ENCODE assay signal across 13 cellular contexts in the genomic region with DNA sequence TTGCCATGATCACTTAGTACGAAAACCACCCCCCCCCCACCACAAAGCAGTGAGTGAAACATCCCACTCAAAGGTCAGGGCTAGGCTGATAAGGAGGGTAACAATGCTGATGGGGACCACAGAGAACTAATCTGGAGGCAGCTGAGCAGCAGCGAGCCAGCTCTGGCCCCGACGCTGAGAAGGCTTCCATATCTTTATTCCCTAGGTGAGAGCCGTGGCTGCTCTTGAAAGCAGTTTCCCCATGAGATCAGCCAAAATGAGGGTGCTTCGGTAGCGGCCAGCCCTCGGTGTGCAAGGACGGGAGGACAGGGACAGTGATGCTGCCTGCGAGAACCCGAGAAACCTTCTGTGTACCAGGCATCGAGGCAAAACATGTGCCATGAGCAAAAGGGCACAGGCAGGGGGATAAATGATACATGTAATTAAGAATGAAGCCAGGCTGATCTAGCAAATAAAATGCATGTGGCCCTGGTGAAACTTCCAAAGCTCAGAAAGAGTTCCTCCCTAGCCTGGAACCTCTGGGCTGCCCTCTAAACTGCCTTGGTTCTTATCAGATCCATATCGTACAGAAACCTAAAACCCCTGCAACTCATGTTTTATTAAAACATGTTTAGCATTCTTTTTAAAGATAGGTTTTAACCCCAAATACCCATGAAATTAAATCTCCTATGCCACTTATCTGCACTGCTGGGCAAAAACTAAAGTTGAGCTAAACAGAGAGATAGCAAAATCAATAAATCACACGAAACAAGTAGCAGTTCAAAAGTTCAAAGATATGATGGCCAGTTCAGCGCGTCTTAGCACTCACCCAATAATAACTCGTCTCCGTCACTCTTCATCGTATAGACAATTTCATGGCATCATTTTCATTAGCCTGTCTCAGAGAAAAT.
A peak's percentile ranks its signal among the peaks of the same experiment; 100 is the strongest.
DNase-seq lines count a peak whose midpoint lies in the region; ATAC-seq and TF ChIP-seq lines count a peak whose summit lies in the region.
"Had no signal": no experiment of that assay in that cellular context is flagged by ENCODE, and none has a peak within 500 bp of the region (broad histone marks: within the 10 kb centered on the region; RNA-seq: fewer than 3 reads in every experiment).

No MANE protein-coding gene starts in this region.

- H3K27me3 Mint-ChIP-seq in activated T-helper 17 cell treated with anti-CD3 and anti-CD28 coated beads, Interleukin-2, amount 50 U/mL, for 72 hours = no peaks in the 10 kb centered on the region

- H2BK120ac ChIP-seq in mesendoderm (ENCODE audit: low read depth, low read length) = no peak overlapping the region

- no peak overlapping the region for H3K9ac ChIP-seq in mesendoderm (ENCODE audit: low read length)

- DNase-seq in activated CD8-positive, alpha-beta memory T cell treated with anti-CD3 and anti-CD28 coated beads for 24 hours = peak; percentile 68
- DNase-seq in activated CD8-positive, alpha-beta memory T cell treated with anti-CD3 and anti-CD28 coated beads, Interleukin-2, amount 50 U/mL, for 48 hours = no peak
- peak; percentile 71 for DNase-seq in mesendoderm
- no peak for DNase-seq in thoracic aorta (ENCODE audit: low spot score)
- no peak for DNase-seq in RKO (ENCODE audit: low spot score)
- DNase-seq in GF-D8 (lab: John Stamatoyannopoulos, UW) = no peak
- DNase-seq: foreskin melanocyte; GDM1; mucosa of descending colon; stimulated activated CD4-positive, alpha-beta T cell treated with anti-CD3 and anti-CD28 coated beads, Interleukin-1b, Interleukin-23, amount 100 ng/mL, for 48 hours had no signal

- H3K27ac Mint-ChIP-seq in activated T-helper 17 cell treated with anti-CD3 and anti-CD28 coated beads, Interleukin-2, amount 50 U/mL, for 72 hours = no peak overlapping the region

- H3K79me2 ChIP-seq in mesendoderm (ENCODE audit: control insufficient read depth, insufficient read depth, low read length) = no peaks in the 10 kb centered on the region

- ATAC-seq in thoracic aorta (ENCODE audit: insufficient number of reproducible peaks, low FRiP score, low read depth) = no peak
- no peak for ATAC-seq in activated T-helper 17 cell treated with anti-CD3 and anti-CD28 coated beads, Interleukin-2, amount 50 U/mL, for 72 hours (replicated peaks)
- ATAC-seq: mucosa of descending colon had no signal

- no peak overlapping the region for H2BK5ac ChIP-seq in mesendoderm (ENCODE audit: low read length)

- H4K5ac ChIP-seq in mesendoderm (ENCODE audit: low read length) = no peak overlapping the region

- H3K4me3 Mint-ChIP-seq in activated T-helper 17 cell treated with anti-CD3 and anti-CD28 coated beads, Interleukin-2, amount 50 U/mL, for 72 hours = no peak overlapping the region

- no peak overlapping the region for H2BK15ac ChIP-seq in mesendoderm (replicated peaks; ENCODE audit: low read depth)

- H3K4me2 ChIP-seq in mesendoderm (ENCODE audit: low read length) = no peak overlapping the region

- 64 to 70% methylated on average over 18 to 19 of the region's 19 CpGs for WGBS in ectodermal cell, 2 experiments
- WGBS in mesendoderm (ENCODE audit: extremely low coverage, insufficient coverage, low lambda C conversion rate) = no CpG with 5 or more reads among the region's 19 CpGs

- H3K56ac ChIP-seq in mesendoderm (ENCODE audit: low read length) = peak overlapping the region; percentile 72

- H3K27ac ChIP-seq in ectodermal cell (ENCODE audit: insufficient read depth, low read depth, low read length, poor library complexity, severe bottlenecking) (peak overlapping the region; percentile 60), mesendoderm (ENCODE audit: low read depth, low read length) (no peak overlapping the region), thoracic aorta (peak overlapping the region; percentile 81 to 91)
- H3K27ac ChIP-seq: thyroid gland had no signal

- H3K4me3 ChIP-seq in ectodermal cell (ENCODE audit: insufficient read depth, low read depth, low read length) = no peak overlapping the region
- no peak overlapping the region for H3K4me3 ChIP-seq in mesendoderm (ENCODE audit: low read length)
- peak overlapping the region; percentile 75 for H3K4me3 ChIP-seq in thoracic aorta
- H3K4me3 ChIP-seq: mucosa of descending colon, thyroid gland had no signal

- peaks cover 2% of the 10 kb centered on the region for H3K4me1 Mint-ChIP-seq in activated T-helper 17 cell treated with anti-CD3 and anti-CD28 coated beads, Interleukin-2, amount 50 U/mL, for 72 hours

- H3K9me3 ChIP-seq in ectodermal cell (ENCODE audit: control insufficient read depth, low read length) (no peaks in the 10 kb centered on the region), thoracic aorta (no peaks in the 10 kb centered on the region)
- H3K9me3 ChIP-seq: mucosa of descending colon, thyroid gland had no signal

- no peak overlapping the region for H2AK5ac ChIP-seq in mesendoderm (ENCODE audit: low read length)

- H3K27me3 ChIP-seq in ectodermal cell (ENCODE audit: control insufficient read depth, insufficient read depth, low read length, poor library complexity, severe bottlenecking) = no peaks in the 10 kb centered on the region
- H3K27me3 ChIP-seq in mesendoderm (ENCODE audit: insufficient read depth, low read length, poor library complexity) = no peaks in the 10 kb centered on the region
- H3K27me3 ChIP-seq in thoracic aorta (replicated peaks; ENCODE audit: insufficient read depth) = no peaks in the 10 kb centered on the region
- H3K27me3 ChIP-seq: thyroid gland had no signal

- peaks cover 6% of the 10 kb centered on the region for H3K36me3 Mint-ChIP-seq in activated T-helper 17 cell treated with anti-CD3 and anti-CD28 coated beads, Interleukin-2, amount 50 U/mL, for 72 hours (ENCODE audit: low read depth)

- no peak overlapping the region for H3K23ac ChIP-seq in mesendoderm (ENCODE audit: low read length)

- H3K4me1 ChIP-seq in ectodermal cell (ENCODE audit: control insufficient read depth, insufficient read depth, low read length) (peaks cover 57% of the 10 kb centered on the region), mesendoderm (ENCODE audit: control insufficient read depth, low read depth, low read length) (peaks cover 4% of the 10 kb centered on the region), thoracic aorta (ENCODE audit: control insufficient read depth in 1 of 2, low read depth in 2 of 2) (peaks cover 10 to 46% of the 10 kb centered on the region in 2 donors)

- H3K36me3 ChIP-seq in ectodermal cell (ENCODE audit: control insufficient read depth, insufficient read depth, low read length) (no peaks in the 10 kb centered on the region), mesendoderm (ENCODE audit: control insufficient read depth, insufficient read depth, low read length) (no peaks in the 10 kb centered on the region), thoracic aorta (no peaks in the 10 kb centered on the region)
- H3K36me3 ChIP-seq: thyroid gland had no signal

- H4K8ac ChIP-seq in mesendoderm (ENCODE audit: low read depth, low read length) = no peak overlapping the region

- H3K18ac ChIP-seq in mesendoderm (ENCODE audit: low read length) = no peak overlapping the region

- no peak overlapping the region for H3K4ac ChIP-seq in mesendoderm (ENCODE audit: low read depth, low read length)

- H3K9me3 Mint-ChIP-seq in activated T-helper 17 cell treated with anti-CD3 and anti-CD28 coated beads, Interleukin-2, amount 50 U/mL, for 72 hours = no peaks in the 10 kb centered on the region

- TF ChIP-seq CTCF in thoracic aorta (IDR thresholded peaks at IDR 0.05) = no peak

- H3K79me1 ChIP-seq in mesendoderm (ENCODE audit: low read length) = no peaks in the 10 kb centered on the region

Comparison
In these comparisons a context has a peak if more than half of its experiments do, and no peak if none do; other contexts are left out.
1. DNase-seq: peak in activated CD8-positive, alpha-beta memory T cell treated with anti-CD3 and anti-CD28 coated beads for 24 hours (single experiment) and mesendoderm (single experiment); none in activated CD8-positive, alpha-beta memory T cell treated with anti-CD3 and anti-CD28 coated beads, Interleukin-2, amount 50 U/mL, for 48 hours (single experiment), thoracic aorta (single experiment), RKO (single experiment) and GF-D8 (single experiment).